ENCODE assay signal across 19 cellular contexts in genomic region chr11:132186193-132186592, GRCh38.
DNase-seq lines count a peak whose midpoint lies in the region; FAIRE-seq and TF ChIP-seq lines count a peak whose summit lies in the region.
"Had no signal": no experiment of that assay in that cellular context is flagged by ENCODE, and none has a peak within 500 bp of the region (broad histone marks: within the 10 kb centered on the region; RNA-seq: fewer than 3 reads in every experiment).

No MANE protein-coding gene starts in this region.

- CTCF ChIA-PET in GM10248 (lab: Yijun Ruan, JAX), result no interaction called here

- POLR2A ChIA-PET in GM10248 (lab: Yijun Ruan, JAX), result no interaction called here

- DNase-seq in NCI-H748 (lab: John Stamatoyannopoulos, UW; ENCODE audit: unreplicated experiment), result peak; percentile 69
- no peak for DNase-seq in NCI-H748 treated with DMSO at 0.1 percent for 48 hours (lab: John Stamatoyannopoulos, UW)
- peak; percentile 24 for DNase-seq in NCI-H69 (lab: John Stamatoyannopoulos, UW)
- peak; percentile 18 for DNase-seq in globus pallidus (ENCODE audit: low spot score)
- DNase-seq in pons (ENCODE audit: low spot score), result peak; percentile 2
- no peak for DNase-seq in GM10248 (ENCODE audit: extremely low spot score)
- no peak for DNase-seq in activated CD4-positive, alpha-beta T cell treated with anti-CD3 and anti-CD28 coated beads for 4 hours
- no peak for DNase-seq in urothelium cell line (ENCODE audit: low spot score)
- DNase-seq: Caco-2; CD4-positive, CD25-positive, alpha-beta regulatory T cell; CD8-positive, alpha-beta T cell; DMS153; DND-41; GDM1; GOT3; HFFc6 had no signal

- no peak for FAIRE-seq in urothelium cell line (lab: Jason Lieb, UNC)
- FAIRE-seq: GM12891, GM18507, H54 had no signal

- TF ChIP-seq CTCF in GM10248 (IDR thresholded peaks at IDR 0.05; ENCODE audit: control extremely low read depth, extremely low read depth, low read depth, missing control alignments), result no peak

Comparison
In these comparisons a context has a peak if more than half of its experiments do, and no peak if none do; other contexts are left out.
1. DNase-seq: peak in NCI-H748 (single experiment), NCI-H69 (single experiment), globus pallidus (single experiment) and pons (single experiment); none in NCI-H748 treated with DMSO at 0.1 percent for 48 hours (single experiment), GM10248 (single experiment), activated CD4-positive, alpha-beta T cell treated with anti-CD3 and anti-CD28 coated beads for 4 hours (0 of 2) and urothelium cell line (single experiment).